ENCODE assay signal across 1 cellular context in the genomic region with DNA sequence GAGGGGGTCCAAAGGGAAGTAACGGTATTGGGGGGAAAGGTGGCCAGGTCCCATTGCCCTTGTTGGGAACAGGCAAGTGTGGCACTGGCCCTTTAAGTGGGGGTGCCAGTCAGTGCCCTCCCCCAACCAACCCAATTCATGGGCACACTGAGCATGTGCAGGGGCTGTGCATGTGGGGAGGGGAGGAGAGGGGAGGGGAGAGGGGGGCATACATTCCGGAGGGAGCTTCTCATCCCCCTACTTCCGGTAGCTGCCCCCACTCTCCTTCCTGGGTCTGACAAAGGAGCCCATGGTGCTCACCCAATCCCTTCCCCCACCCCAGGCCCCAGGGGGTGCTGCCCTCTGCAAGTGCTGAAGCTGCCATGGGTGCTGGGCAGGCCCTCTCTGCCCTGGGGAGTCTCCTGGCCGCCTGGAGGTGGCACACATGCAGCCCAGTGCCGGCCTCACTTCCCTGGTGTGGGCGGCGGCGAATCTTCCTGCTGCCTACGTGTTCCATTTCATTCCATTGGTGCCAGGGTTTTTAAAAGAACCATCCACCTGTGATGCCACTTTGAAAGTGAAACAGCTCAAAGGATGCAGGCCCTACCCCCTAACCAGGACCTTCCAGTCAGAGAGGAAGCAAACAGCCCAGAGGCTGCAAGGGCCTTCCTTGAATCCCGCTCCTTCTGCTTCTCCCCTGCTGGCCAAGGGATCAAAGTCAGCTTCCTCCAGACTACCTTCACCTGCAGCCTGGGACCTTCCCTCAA.
TF ChIP-seq lines count a peak whose summit lies in the region.

No MANE protein-coding gene starts in this region.

TF ChIP-seq in endothelial cell of umbilical vein, 7 proteins besides CTCF, POLR2A, EP300 and RAD21:
- TF ChIP-seq JUN (IDR thresholded peaks at IDR 0.05; ENCODE audit: borderline replicate concordance, insufficient read depth, insufficient read length, low read depth) (no peak), FOS (IDR thresholded peaks at IDR 0.05; ENCODE audit: borderline replicate concordance, insufficient read depth, low read length) (no peak)
